11 cellular contexts compared by ENCODE assay signal in genomic region chr18:11996190-11996754, GRCh38. TPM values are rescaled to one million over a fixed set of nuclear protein-coding genes. Genes with fewer than 3 reads are reported as not detected.
DNase-seq lines count a peak whose midpoint lies in the region; ATAC-seq, FAIRE-seq and TF ChIP-seq lines count a peak whose summit lies in the region.
"Had no signal": no experiment of that assay in that cellular context is flagged by ENCODE, and none has a peak within 500 bp of the region (broad histone marks: within the 10 kb centered on the region; RNA-seq: fewer than 3 reads in every experiment).

No MANE protein-coding gene starts in this region.

- peaks cover 11% of the 10 kb centered on the region; the same call in 1 of the 2 replicates for H3K4me1 ChIP-seq in H9 (ENCODE audit: insufficient read depth, low read length)
- no peaks in the 10 kb centered on the region; a peak in 1 of 5 replicates for H3K4me1 ChIP-seq in K562 (replicated peaks in 1 of 2; ENCODE audit: control insufficient read depth in 2 of 2, insufficient read depth in 2 of 2, low read length in 2 of 2)
- peaks cover 9% of the 10 kb centered on the region for H3K4me1 ChIP-seq in mesodermal cell (ENCODE audit: control insufficient read depth, insufficient read depth, low read length, poor library complexity, severe bottlenecking)
- H3K4me1 ChIP-seq in testis = peaks cover 8% of the 10 kb centered on the region

- H3K56ac ChIP-seq in H9 (ENCODE audit: insufficient read length, low read depth, low read length) = no peak overlapping the region

- no peak overlapping the region for H4K91ac ChIP-seq in H9 (ENCODE audit: insufficient read length, low read depth, low read length)

- no CpG with 5 or more reads among the region's 9 CpGs for WGBS in H9 (ENCODE audit: extremely low coverage, insufficient read length, low lambda C conversion rate)
- 40% methylated on average over 9 of the region's 9 CpGs for WGBS in K562 (ENCODE audit: insufficient coverage, low coverage, missing lambda C conversion rate)
- 80 to 81% methylated on average over 7 to 9 of the region's 9 CpGs for WGBS in mesodermal cell (ENCODE audit: insufficient coverage in 2 of 2), 2 experiments
- WGBS in testis, 2 donors = 70 to 89% methylated on average over 8 to 9 of the region's 9 CpGs

- no peak overlapping the region for H2BK20ac ChIP-seq in H9 (ENCODE audit: low read depth, low read length, poor library complexity, severe bottlenecking)

- H2AK5ac ChIP-seq in H9 (ENCODE audit: insufficient read length, low read length) = no peak overlapping the region

- H3K79me2 ChIP-seq in H9 (ENCODE audit: insufficient read depth, low read length) (peaks cover 12% of the 10 kb centered on the region; the same call in 1 of the 2 replicates), K562 (ENCODE audit: control insufficient read depth, insufficient read depth, low read length) (no peaks in the 10 kb centered on the region)

- no peaks in the 10 kb centered on the region for H3K23me2 ChIP-seq in H9 (ENCODE audit: insufficient read length, low read depth, low read length, poor library complexity, severe bottlenecking)

- H2AFZ ChIP-seq in H9 (ENCODE audit: low read length) (no peak overlapping the region), K562 (ENCODE audit: low read depth, low read length) (no peak overlapping the region)

- TF ChIP-seq CTCF in H9 (conservative IDR thresholded peaks at IDR 0.05) (no peak), K562 (IDR thresholded peaks at IDR 0.05 in 2 of 3, conservative IDR thresholded peaks at IDR 0.05 in 1 of 3; ENCODE audit: insufficient read depth in 2 of 3, low read depth in 1 of 3, low read length in 3 of 3) (no peak), testis (IDR thresholded peaks at IDR 0.05) (no peak)

- no peaks in the 10 kb centered on the region for H3K9me1 ChIP-seq in K562 (ENCODE audit: control insufficient read depth, insufficient read depth, low read length)

- no peak for FAIRE-seq in K562 (lab: Jason Lieb, UNC)

- H3K4me2 ChIP-seq in H9 (ENCODE audit: insufficient read depth, insufficient read length, low read length) (no peak overlapping the region), K562 (ENCODE audit: insufficient read depth, low read length) (no peak overlapping the region)

- no peak overlapping the region for H3K14ac ChIP-seq in H9 (ENCODE audit: insufficient read depth, low read length)

- H3K18ac ChIP-seq in H9 (ENCODE audit: insufficient read length, low read depth, low read length) = no peak overlapping the region

- H3K9me3 ChIP-seq in H9 (ENCODE audit: control insufficient read depth, low read depth, low read length) (no peaks in the 10 kb centered on the region), K562 (replicated peaks; ENCODE audit: control insufficient read depth, insufficient read depth, low read depth, low read length) (no peaks in the 10 kb centered on the region), mesodermal cell (ENCODE audit: control insufficient read depth, low read length) (no peaks in the 10 kb centered on the region), testis (no peaks in the 10 kb centered on the region)
- H3K9me3 ChIP-seq: ovary had no signal

- H3K9ac ChIP-seq in H9 (ENCODE audit: extremely low read depth, insufficient read length, low read length) = no peak overlapping the region
- no peak overlapping the region for H3K9ac ChIP-seq in K562 (ENCODE audit: insufficient read depth in 1 of 2, low read depth in 2 of 2, low read length in 2 of 2)

- CTCF ChIA-PET in K562 (lab: Yijun Ruan, JAX; ENCODE audit: low intra/inter-chr PET ratio) = interaction anchor here (2.5 kb wide), 1 partner anchor 58 kb away, joined by 30 read pairs; no protein-coding TSS in a partner anchor

- H4K5ac ChIP-seq in H9 (ENCODE audit: insufficient read length, low read depth, low read length) = no peak overlapping the region

- peaks cover 14 to 24% (median 18%) of the 10 kb centered on the region in 3 experiments for H3K36me3 Mint-ChIP-seq in H9 (ENCODE audit: insufficient read depth in 1 of 3, low read depth in 3 of 3)
- no peaks in the 10 kb centered on the region for H3K36me3 Mint-ChIP-seq in activated naive CD8-positive, alpha-beta T cell treated with anti-CD3 and anti-CD28 coated beads, Interleukin-2, amount 50 U/mL, for 24 hours (ENCODE audit: low read depth)
- H3K36me3 Mint-ChIP-seq: CD4-positive, alpha-beta memory T cell had no signal

- no peaks in the 10 kb centered on the region; the same call in 1 of the 2 replicates for H3K27me3 Mint-ChIP-seq in H9 (ENCODE audit: low read depth)
- no peaks in the 10 kb centered on the region for H3K27me3 Mint-ChIP-seq in activated naive CD8-positive, alpha-beta T cell treated with anti-CD3 and anti-CD28 coated beads, Interleukin-2, amount 50 U/mL, for 24 hours
- H3K27me3 Mint-ChIP-seq: CD4-positive, alpha-beta memory T cell had no signal

- intact Hi-C loops in K562 (cut with micrococcal nuclease) = loop anchor here (5.0 kb wide), 1 partner anchor 339 kb away; no protein-coding TSS in a partner anchor
- intact Hi-C loops in testis (cut with DNase I; ENCODE audit: low total_unique reads) = no loop called here

- DNase-seq in H9 = no peak
- no peak for DNase-seq in K562 (ENCODE audit: extremely low read depth in 1 of 4, low spot score in 3 of 4)
- no peak for DNase-seq in testis
- no peak for DNase-seq in DMS153 treated with DMSO at 0.1 percent for 48 hours (lab: John Stamatoyannopoulos, UW; ENCODE audit: unreplicated experiment)
- no peak for DNase-seq in globus pallidus (ENCODE audit: low spot score)
- DNase-seq in activated naive CD8-positive, alpha-beta T cell treated with anti-CD3 and anti-CD28 coated beads, Interleukin-2, amount 50 U/mL, for 24 hours = no peak
- DNase-seq: activated T-cell treated with anti-CD3 and anti-CD28 coated beads, Interleukin-2, amount 50 U/mL, for 72 hours; NCI-H1105 treated with DMSO at 0.1 percent for 48 hours had no signal

- H3K4me3 ChIP-seq in K562 = no peak overlapping the region
- H3K4me3 ChIP-seq in mesodermal cell (ENCODE audit: extremely low read depth, insufficient read depth, low read length, poor library complexity, severe bottlenecking) = no peak overlapping the region
- no peak overlapping the region for H3K4me3 ChIP-seq in testis
- H3K4me3 ChIP-seq: ovary had no signal

- H3K79me1 ChIP-seq in H9 (ENCODE audit: insufficient read depth, low read depth, low read length, poor library complexity, severe bottlenecking) = peaks cover 6% of the 10 kb centered on the region

- in situ Hi-C loops in K562 (cut with MboI) = loop anchor here (5.0 to 10.0 kb wide), 2 partner anchors 59 to 261 kb away; no protein-coding TSS in a partner anchor

- no TSS peak for BruUV-seq in K562 (replicated peaks; lab: Mats Ljungman, UMichigan)

- TF ChIP-seq EP300 in K562 (IDR thresholded peaks at IDR 0.05; ENCODE audit: low read length) = no peak

- H2BK12ac ChIP-seq in H9 (ENCODE audit: insufficient read length, low read depth, low read length) = no peak overlapping the region

- H4K20me1 ChIP-seq in H9 (ENCODE audit: control insufficient read depth, insufficient read depth, insufficient read length) (peaks cover 2% of the 10 kb centered on the region), K562 (replicated peaks; ENCODE audit: control insufficient read depth, insufficient read depth, low read length) (peaks cover 4% of the 10 kb centered on the region; the same call in 1 of the 2 replicates)

- no peak overlapping the region for H4K8ac ChIP-seq in H9 (replicated peaks; ENCODE audit: insufficient read length, low read depth, low read length)

- peaks cover 27 to 36% of the 10 kb centered on the region in 2 experiments for H3K4me1 Mint-ChIP-seq in H9
- H3K4me1 Mint-ChIP-seq in activated naive CD8-positive, alpha-beta T cell treated with anti-CD3 and anti-CD28 coated beads, Interleukin-2, amount 50 U/mL, for 24 hours = peaks cover 8% of the 10 kb centered on the region

- ATAC-seq in K562 = no peak
- ATAC-seq in activated naive CD8-positive, alpha-beta T cell treated with anti-CD3 and anti-CD28 coated beads, Interleukin-2, amount 50 U/mL, for 24 hours = no peak

- no peaks in the 10 kb centered on the region for H3K9me3 Mint-ChIP-seq in H9
- H3K9me3 Mint-ChIP-seq in activated naive CD8-positive, alpha-beta T cell treated with anti-CD3 and anti-CD28 coated beads, Interleukin-2, amount 50 U/mL, for 24 hours = no peaks in the 10 kb centered on the region
- H3K9me3 Mint-ChIP-seq: activated T-cell treated with anti-CD3 and anti-CD28 coated beads, Interleukin-2, amount 50 U/mL, for 72 hours; CD4-positive, alpha-beta memory T cell had no signal

- no peak overlapping the region for H3K4ac ChIP-seq in H9 (ENCODE audit: low read depth, low read length)

- no peak for TF ChIP-seq RAD21 in K562 (CRISPR knock-in tag; conservative IDR thresholded peaks at IDR 0.05 in 1 of 2, IDR thresholded peaks at IDR 0.05 in 1 of 2)

- no peak overlapping the region for H2BK120ac ChIP-seq in H9 (ENCODE audit: low read depth, low read length, poor library complexity, severe bottlenecking)

- H3K36me3 ChIP-seq in K562 (ENCODE audit: control insufficient read depth, insufficient read depth, low read length) = no peaks in the 10 kb centered on the region
- peaks cover 9% of the 10 kb centered on the region for H3K36me3 ChIP-seq in mesodermal cell (ENCODE audit: control insufficient read depth, insufficient read depth, low read length)
- H3K36me3 ChIP-seq in testis (ENCODE audit: low read depth, missing control alignments) = no peaks in the 10 kb centered on the region
- H3K36me3 ChIP-seq: ovary had no signal

- POLR2A ChIA-PET in K562 (lab: Yijun Ruan, JAX) = interaction anchor here (0.7 to 1.7 kb wide), 3 partner anchors 9 to 84 kb away, joined by 4 to 5 read pairs (median 5); partner anchors contain the start of gene IMPA2

- H3K23ac ChIP-seq in H9 (ENCODE audit: insufficient read length, low read depth, low read length) = no peak overlapping the region

- no peak for TF ChIP-seq POLR2A in K562 (conservative IDR thresholded peaks at IDR 0.05)
- TF ChIP-seq POLR2A in testis (IDR thresholded peaks at IDR 0.05) = no peak

- no peak overlapping the region for H3K4me3 Mint-ChIP-seq in H9
- H3K4me3 Mint-ChIP-seq in activated naive CD8-positive, alpha-beta T cell treated with anti-CD3 and anti-CD28 coated beads, Interleukin-2, amount 50 U/mL, for 24 hours = no peak overlapping the region

- no peak overlapping the region for H2BK5ac ChIP-seq in H9 (ENCODE audit: insufficient read length, low read length)

- H3K27ac ChIP-seq in H9 (ENCODE audit: insufficient read length, low read depth, low read length) (no peak overlapping the region), K562 (ENCODE audit: extremely low read depth, low read depth, low read length) (no peak overlapping the region), mesodermal cell (ENCODE audit: low read depth, low read length, severe bottlenecking) (peak overlapping the region; percentile 82), testis (peak overlapping the region; percentile 8 to 51)

- peak overlapping the region; percentile 3 to 95 (median 12); a peak in 3 of 7 replicates for H3K27ac Mint-ChIP-seq in H9
- no peak overlapping the region for H3K27ac Mint-ChIP-seq in activated naive CD8-positive, alpha-beta T cell treated with anti-CD3 and anti-CD28 coated beads, Interleukin-2, amount 50 U/mL, for 24 hours
- H3K27ac Mint-ChIP-seq: activated T-cell treated with anti-CD3 and anti-CD28 coated beads, Interleukin-2, amount 50 U/mL, for 72 hours had no signal

- H3K27me3 ChIP-seq in H9 (ENCODE audit: insufficient read depth, low read length) (no peaks in the 10 kb centered on the region), K562 (ENCODE audit: control insufficient read depth in 2 of 2, insufficient read depth in 2 of 2, low read length in 2 of 2) (peaks cover 0 to 4% of the 10 kb centered on the region in 2 experiments; a peak in 1 of 5 replicates), testis (no peaks in the 10 kb centered on the region)
- H3K27me3 ChIP-seq: ovary had no signal

- H3T11ph ChIP-seq in H9 (ENCODE audit: low read length) = no peak overlapping the region

- no peak overlapping the region for H2BK15ac ChIP-seq in H9 (ENCODE audit: low read depth, low read length)

RNA-seq across cellular contexts. Expression of gene IMPA2, which starts 15.0 kb away (rescaled TPM):
- total RNA-seq in H9 (2021) = 69.1 and 73.8 TPM in 2 replicates
- 4.3 and 7.6 TPM in 2 replicates for total RNA-seq in K562 (2011; cell fraction: chromatin; rRNA removed; ENCODE audit: low replicate concordance)
- 7.0 and 8.0 TPM in 2 replicates for total RNA-seq in K562 (2011; cell fraction: nucleolus; rRNA removed)
- total RNA-seq in K562 (2011; cell fraction: nucleoplasm; rRNA removed) = 8.5 and 8.9 TPM in 2 replicates
- 8.3 and 10.2 TPM in 2 replicates for total RNA-seq in K562 (2014; rRNA removed)
- 4.3 and 5.8 TPM in 2 replicates for total RNA-seq in K562 (2014; rRNA removed; fragmentation: Illumina TruSeq; extraction: Trizol)
- total RNA-seq in K562 (2015; rRNA removed; fragmentation: Illumina TruSeq; extraction: Trizol) = 5.2 and 5.7 TPM in 2 replicates
- 11.3 and 13.2 TPM in 2 replicates for total RNA-seq in K562 (2021)
- polyA plus RNA-seq in K562 (2011; rRNA removed) = 3.4 and 3.5 TPM in 2 replicates
- polyA plus RNA-seq in K562 (2011; cell fraction: cytosol; rRNA removed) = 4.0 and 6.5 TPM in 2 replicates
- polyA plus RNA-seq in K562 (2011; cell fraction: nucleus; rRNA removed) = 9.3 and 9.5 TPM in 2 replicates
- polyA plus RNA-seq in K562 (2012) = 9.5 and 12.2 TPM in 2 replicates
- polyA plus RNA-seq in K562 (2014; fragmentation: Illumina TruSeq; extraction: Trizol) = 7.1 and 8.7 TPM in 2 replicates
- polyA plus RNA-seq in K562 (2014; fragmentation: Nextera tagmentation; extraction: Ambion mirVana) = under 1 TPM; 0.62 to 0.98 TPM
- 3.9 and 10.6 TPM in 2 replicates for polyA plus RNA-seq in K562 (2014; rRNA removed)
- polyA minus RNA-seq in K562 (2011; rRNA and poly(A)+ RNA removed) = 1.7 and 2.3 TPM in 2 replicates
- 2.2 and 2.7 TPM in 2 replicates for polyA minus RNA-seq in K562 (2011; cell fraction: cytosol; rRNA and poly(A)+ RNA removed)
- 2.3 and 4.4 TPM in 2 replicates for polyA minus RNA-seq in K562 (2011; cell fraction: nucleus; rRNA and poly(A)+ RNA removed)
- 38.0 TPM for polyA plus RNA-seq in mesodermal cell (2013, experiment 1 of 2)
- 36.4 TPM for polyA plus RNA-seq in mesodermal cell (2013, experiment 2 of 2)
- 10 to 100 TPM; 16.6 to 21.3 TPM for total RNA-seq in testis
- 16.7 TPM for polyA plus RNA-seq in testis (ENCODE audit: insufficient read depth, low read depth, low replicate concordance)

Comparison
In these comparisons a context has a peak if more than half of its experiments do, and no peak if none do; other contexts are left out.
1. H3K27ac ChIP-seq: peak in mesodermal cell (single experiment) and testis (2 of 2); none in H9 (single experiment) and K562 (single experiment).